ENCODE assay signal across 10 cellular contexts in genomic region chr6:111559193-111560097, GRCh38. TPM values are rescaled to one million over a fixed set of nuclear protein-coding genes. Genes with fewer than 3 reads are reported as not detected.
DNase-seq lines count a peak whose midpoint lies in the region; ATAC-seq, FAIRE-seq and TF ChIP-seq lines count a peak whose summit lies in the region.
"Had no signal": no experiment of that assay in that cellular context is flagged by ENCODE, and none has a peak within 500 bp of the region (broad histone marks: within the 10 kb centered on the region; RNA-seq: fewer than 3 reads in every experiment).

No MANE protein-coding gene starts in this region.

- no peak overlapping the region for H3K4me2 ChIP-seq in K562 (ENCODE audit: insufficient read depth, low read length)

- H3K4me1 Mint-ChIP-seq in activated T-cell treated with anti-CD3 and anti-CD28 coated beads, Interleukin-2, amount 50 U/mL, for 24 hours (ENCODE audit: low read depth): peaks cover 28% of the 10 kb centered on the region

- H3K4me3 ChIP-seq in K562: no peak overlapping the region
- H3K4me3 ChIP-seq in mucosa of descending colon: no peak overlapping the region
- H3K4me3 ChIP-seq in upper lobe of right lung: no peak overlapping the region

- peaks cover 81% of the 10 kb centered on the region for H3K36me3 Mint-ChIP-seq in activated T-cell treated with anti-CD3 and anti-CD28 coated beads, Interleukin-2, amount 50 U/mL, for 24 hours (ENCODE audit: low read depth)

- no peaks in the 10 kb centered on the region for H3K9me3 Mint-ChIP-seq in activated T-cell treated with anti-CD3 and anti-CD28 coated beads, Interleukin-2, amount 50 U/mL, for 24 hours

- peaks cover 0 to 2% of the 10 kb centered on the region in 2 experiments; a peak in 3 of 5 replicates for H3K4me1 ChIP-seq in K562 (replicated peaks in 1 of 2; ENCODE audit: control insufficient read depth in 2 of 2, insufficient read depth in 2 of 2, low read length in 2 of 2)
- H3K4me1 ChIP-seq in mucosa of descending colon (ENCODE audit: low read depth): peaks cover 9% of the 10 kb centered on the region
- peaks cover 19% of the 10 kb centered on the region for H3K4me1 ChIP-seq in upper lobe of right lung

- no peak for FAIRE-seq in K562 (lab: Jason Lieb, UNC)
- FAIRE-seq: H1 had no signal

- H3K9me1 ChIP-seq in K562 (ENCODE audit: control insufficient read depth, insufficient read depth, low read length): no peaks in the 10 kb centered on the region

- peak overlapping the region; percentile 74 for H3K27ac Mint-ChIP-seq in activated T-cell treated with anti-CD3 and anti-CD28 coated beads, Interleukin-2, amount 50 U/mL, for 24 hours

- H3K27ac ChIP-seq in K562 (ENCODE audit: extremely low read depth, low read depth, low read length) (no peak overlapping the region), upper lobe of right lung (peak overlapping the region; percentile 66)

- intact Hi-C loops in K562 (cut with micrococcal nuclease): no loop called here
- intact Hi-C loops in mucosa of descending colon (cut with DNase I, micrococcal nuclease): no loop called here
- intact Hi-C loops in upper lobe of right lung (cut with DNase I): no loop called here

- 0 out of 2 replicates have a peak, but pooled peaks cover under 1% of the 10 kb centered on the region for H4K20me1 ChIP-seq in K562 (replicated peaks; ENCODE audit: control insufficient read depth, insufficient read depth, low read length)

- CTCF ChIA-PET in K562 (lab: Yijun Ruan, JAX; ENCODE audit: low intra/inter-chr PET ratio): no interaction called here

- no peak for ATAC-seq in K562
- peak; percentile 64 for ATAC-seq in mucosa of descending colon
- ATAC-seq in upper lobe of right lung: peak; percentile 8

- H3K9me3 ChIP-seq in K562 (replicated peaks; ENCODE audit: control insufficient read depth, insufficient read depth, low read depth, low read length) (no peaks in the 10 kb centered on the region), mucosa of descending colon (no peaks in the 10 kb centered on the region), upper lobe of right lung (no peaks in the 10 kb centered on the region)

- no peaks in the 10 kb centered on the region for H3K27me3 Mint-ChIP-seq in activated T-cell treated with anti-CD3 and anti-CD28 coated beads, Interleukin-2, amount 50 U/mL, for 24 hours

- H3K79me2 ChIP-seq in K562 (ENCODE audit: control insufficient read depth, insufficient read depth, low read length): no peaks in the 10 kb centered on the region

- TF ChIP-seq CTCF in K562 (IDR thresholded peaks at IDR 0.05 in 2 of 3, conservative IDR thresholded peaks at IDR 0.05 in 1 of 3; ENCODE audit: insufficient read depth in 2 of 3, low read depth in 1 of 3, low read length in 3 of 3) (no peak), mucosa of descending colon (IDR thresholded peaks at IDR 0.05) (no peak), upper lobe of right lung (IDR thresholded peaks at IDR 0.05) (no peak)

- no peak for DNase-seq in activated T-cell treated with anti-CD3 and anti-CD28 coated beads, Interleukin-2, amount 50 U/mL, for 24 hours
- DNase-seq in activated T-cell treated with anti-CD3 and anti-CD28 coated beads, Interleukin-2, amount 50 U/mL, for 48 hours: no peak
- DNase-seq in K562 (ENCODE audit: extremely low read depth in 1 of 4, low spot score in 3 of 4): no peak
- DNase-seq in mucosa of descending colon: no peak
- DNase-seq in upper lobe of right lung: no peak
- no peak for DNase-seq in cerebellum (ENCODE audit: low spot score)
- DNase-seq in C1 segment of cervical spinal cord (lab: John Stamatoyannopoulos, UW): no peak
- no peak for DNase-seq in SKM-1 treated with dmso at 0.1 percent for 144 hours (lab: John Stamatoyannopoulos, UW; ENCODE audit: unreplicated experiment)
- DNase-seq: NCI-H2029 had no signal

- POLR2A ChIA-PET in K562 (lab: Yijun Ruan, JAX): interaction anchor here (1.2 kb wide), 1 partner anchor 11 kb away, joined by 4 read pairs; no protein-coding TSS in a partner anchor

- peaks cover 21% of the 10 kb centered on the region; the same call in 2 of the 3 replicates for H3K36me3 ChIP-seq in K562 (ENCODE audit: control insufficient read depth, insufficient read depth, low read length)
- H3K36me3 ChIP-seq in mucosa of descending colon (ENCODE audit: low read depth): no peaks in the 10 kb centered on the region
- H3K36me3 ChIP-seq in upper lobe of right lung: peaks cover 56% of the 10 kb centered on the region

- in situ Hi-C loops in K562 (cut with MboI): no loop called here

- TF ChIP-seq EP300 in K562 (IDR thresholded peaks at IDR 0.05; ENCODE audit: low read length): no peak

- no peaks in the 10 kb centered on the region for H3K27me3 ChIP-seq in K562 (ENCODE audit: control insufficient read depth in 2 of 2, insufficient read depth in 2 of 2, low read length in 2 of 2)
- H3K27me3 ChIP-seq in upper lobe of right lung: no peaks in the 10 kb centered on the region

- peak overlapping the region in 1 of 2 experiments; percentile 38; a peak in 1 of 4 replicates for H3K9ac ChIP-seq in K562 (ENCODE audit: insufficient read depth in 1 of 2, low read depth in 2 of 2, low read length in 2 of 2)

- BruUV-seq in K562 (replicated peaks; lab: Mats Ljungman, UMichigan): TSS peak; percentile 24

- 68% methylated on average over 9 of the region's 9 CpGs for WGBS in K562 (ENCODE audit: insufficient coverage, low coverage, missing lambda C conversion rate)

- H2AFZ ChIP-seq in K562 (ENCODE audit: low read depth, low read length): no peak overlapping the region

- no peak overlapping the region for H3K4me3 Mint-ChIP-seq in activated T-cell treated with anti-CD3 and anti-CD28 coated beads, Interleukin-2, amount 50 U/mL, for 24 hours

- no peak for TF ChIP-seq POLR2A in K562 (conservative IDR thresholded peaks at IDR 0.05)

- no peak for TF ChIP-seq RAD21 in K562 (CRISPR knock-in tag; conservative IDR thresholded peaks at IDR 0.05 in 1 of 2, IDR thresholded peaks at IDR 0.05 in 1 of 2)

TF ChIP-seq in K562, 482 proteins besides CTCF, POLR2A, EP300 and RAD21:
- TF ChIP-seq RFX1 (IDR thresholded peaks at IDR 0.05) (no peak), EHMT2 (IDR thresholded peaks at IDR 0.05) (no peak), CEBPB (tag; IDR thresholded peaks at IDR 0.05) (no peak)

RNA-seq across cellular contexts. Expression of gene TRAF3IP2, which starts 46.2 kb away (rescaled TPM):
- total RNA-seq in K562 (2011; cell fraction: chromatin; rRNA removed; ENCODE audit: low replicate concordance): 7.6 and 9.6 TPM in 2 replicates
- 5.0 and 6.0 TPM in 2 replicates for total RNA-seq in K562 (2011; cell fraction: nucleolus; rRNA removed)
- total RNA-seq in K562 (2011; cell fraction: nucleoplasm; rRNA removed): 8.3 TPM in 2 replicates
- 13.8 and 16.5 TPM in 2 replicates for total RNA-seq in K562 (2014; rRNA removed)
- total RNA-seq in K562 (2014; rRNA removed; fragmentation: Illumina TruSeq; extraction: Trizol): 12.3 and 13.4 TPM in 2 replicates
- 9.1 and 11.7 TPM in 2 replicates for total RNA-seq in K562 (2015; rRNA removed; fragmentation: Illumina TruSeq; extraction: Trizol)
- 14.6 and 14.8 TPM in 2 replicates for total RNA-seq in K562 (2021)
- 11.3 and 16.7 TPM in 2 replicates for polyA plus RNA-seq in K562 (2011; rRNA removed)
- polyA plus RNA-seq in K562 (2011; cell fraction: cytosol; rRNA removed): 16.7 and 19.0 TPM in 2 replicates
- polyA plus RNA-seq in K562 (2011; cell fraction: nucleus; rRNA removed): 5.7 and 9.2 TPM in 2 replicates
- polyA plus RNA-seq in K562 (2012): 10.6 and 21.6 TPM in 2 replicates
- polyA plus RNA-seq in K562 (2014; fragmentation: Illumina TruSeq; extraction: Trizol): 18.9 and 20.3 TPM in 2 replicates
- 10 to 100 TPM in 1 of 2 experiments, 1 to 10 TPM in 1; 7.3 to 12.1 TPM for polyA plus RNA-seq in K562 (2014; fragmentation: Nextera tagmentation; extraction: Ambion mirVana)
- 10.2 and 15.8 TPM in 2 replicates for polyA plus RNA-seq in K562 (2014; rRNA removed)
- 14.7 and 15.1 TPM in 2 replicates for polyA minus RNA-seq in K562 (2011; rRNA and poly(A)+ RNA removed)
- 9.2 and 9.9 TPM in 2 replicates for polyA minus RNA-seq in K562 (2011; cell fraction: cytosol; rRNA and poly(A)+ RNA removed)
- polyA minus RNA-seq in K562 (2011; cell fraction: nucleus; rRNA and poly(A)+ RNA removed): 6.7 and 7.4 TPM in 2 replicates
- total RNA-seq in mucosa of descending colon: 10 to 100 TPM; 33.6 to 69.5 (median 67.2) TPM
- 32.1 TPM for total RNA-seq in upper lobe of right lung
- total RNA-seq in cerebellum: 7.7 TPM
